ENCODE assay signal across 30 cellular contexts in genomic region chr15:56149071-56149470, GRCh38.
DNase-seq lines count a peak whose midpoint lies in the region; ATAC-seq, FAIRE-seq and TF ChIP-seq lines count a peak whose summit lies in the region.
"Had no signal": no experiment of that assay in that cellular context is flagged by ENCODE, and none has a peak within 500 bp of the region (broad histone marks: within the 10 kb centered on the region; RNA-seq: fewer than 3 reads in every experiment).

No MANE protein-coding gene starts in this region.

- no peaks in the 10 kb centered on the region for H3K27me3 Mint-ChIP-seq in activated T-helper 2 cell treated with anti-CD3 and anti-CD28 coated beads, Interferon-gamma antibody, Interleukin-2, Interleukin-4, amounts not matched to agents 10 μg/mL and 5 μg/mL and 100 μg/mL, durations not matched to agents 14 hours and 24 hours and 36 hours (ENCODE audit: low read depth)
- H3K27me3 Mint-ChIP-seq: activated CD8-positive, alpha-beta T cell treated with anti-CD3 and anti-CD28 coated beads for 36 hours; dendritic cell treated with granulocyte-macrophage colony-stimulating factor and Interleukin-4, amounts not matched to agents 40 ng/mL and 50 ng/mL, for 4 days; naive B cell had no signal

- H3K4me3 ChIP-seq in AG10803 (ENCODE audit: low read length) = no peak overlapping the region
- no peak overlapping the region for H3K4me3 ChIP-seq in right cardiac atrium (ENCODE audit: low read length)
- H3K4me3 ChIP-seq: BLaER1 treated with 17β-estradiol and CSF1 and Interleukin-3, amounts not matched to agents 10 nM and 100 nM; hepatocyte; SJCRH30; smooth muscle cell had no signal

- intact Hi-C loops in activated T-helper 2 cell treated with anti-CD3 and anti-CD28 coated beads, Interferon-gamma antibody, Interleukin-2, Interleukin-4, amounts not matched to agents 10 μg/mL and 5 μg/mL and 100 μg/mL, durations not matched to agents 14 hours and 24 hours and 36 hours (cut with micrococcal nuclease) = no loop called here
- intact Hi-C loops in right cardiac atrium (cut with DNase I) = no loop called here

- H3K4me1 ChIP-seq in right cardiac atrium (ENCODE audit: control insufficient read depth, insufficient read depth, low read length) = no peaks in the 10 kb centered on the region
- H3K4me1 ChIP-seq: BLaER1 treated with 17β-estradiol and CSF1 and Interleukin-3, amounts not matched to agents 10 nM and 100 nM; Caco-2; SJCRH30 had no signal

- no peak overlapping the region for H3K27ac ChIP-seq in right cardiac atrium (ENCODE audit: low read length)
- H3K27ac ChIP-seq: BLaER1 treated with 17β-estradiol and CSF1 and Interleukin-3, amounts not matched to agents 10 nM and 100 nM; hepatocyte; SJCRH30 had no signal

- no peak for FAIRE-seq in HTR-8/SVneo (lab: Jason Lieb, UNC)
- FAIRE-seq: GM12891, TTC549 had no signal

- no peak for TF ChIP-seq CTCF in AG10803 (conservative IDR thresholded peaks at IDR 0.05; ENCODE audit: low read length)

- no peaks in the 10 kb centered on the region for H3K27me3 ChIP-seq in right cardiac atrium (ENCODE audit: control insufficient read depth, insufficient read depth)
- H3K27me3 ChIP-seq: BLaER1 treated with 17β-estradiol and CSF1 and Interleukin-3, amounts not matched to agents 10 nM and 100 nM; hepatocyte; SJCRH30 had no signal

- H3K9me3 ChIP-seq in right cardiac atrium (ENCODE audit: control insufficient read depth, low read length) = no peaks in the 10 kb centered on the region
- H3K9me3 ChIP-seq: Caco-2, SJCRH30 had no signal

- H3K27ac Mint-ChIP-seq in activated T-helper 2 cell treated with anti-CD3 and anti-CD28 coated beads, Interferon-gamma antibody, Interleukin-2, Interleukin-4, amounts not matched to agents 10 μg/mL and 5 μg/mL and 100 μg/mL, durations not matched to agents 14 hours and 24 hours and 36 hours = no peak overlapping the region
- H3K27ac Mint-ChIP-seq: activated CD8-positive, alpha-beta T cell treated with anti-CD3 and anti-CD28 coated beads for 36 hours; dendritic cell treated with granulocyte-macrophage colony-stimulating factor and Interleukin-4, amounts not matched to agents 40 ng/mL and 50 ng/mL, for 4 days had no signal

- peaks cover 39% of the 10 kb centered on the region for H3K9me3 Mint-ChIP-seq in activated T-helper 2 cell treated with anti-CD3 and anti-CD28 coated beads, Interferon-gamma antibody, Interleukin-2, Interleukin-4, amounts not matched to agents 10 μg/mL and 5 μg/mL and 100 μg/mL, durations not matched to agents 14 hours and 24 hours and 36 hours

- ATAC-seq in right cardiac atrium (no peak), GM21367 (IDR thresholded peaks at IDR 0.05; ENCODE audit: unreplicated experiment) (no peak)
- ATAC-seq: activated CD4-positive, CD25-positive, alpha-beta regulatory T cell treated with anti-CD3 and anti-CD28 coated beads, Interleukin-2, amount 50 U/mL, for 24 hours; activated CD8-positive, alpha-beta T cell treated with anti-CD3 and anti-CD28 coated beads for 36 hours; Panc1 had no signal

- H3K4me3 Mint-ChIP-seq in activated T-helper 2 cell treated with anti-CD3 and anti-CD28 coated beads, Interferon-gamma antibody, Interleukin-2, Interleukin-4, amounts not matched to agents 10 μg/mL and 5 μg/mL and 100 μg/mL, durations not matched to agents 14 hours and 24 hours and 36 hours (ENCODE audit: low read depth) = no peak overlapping the region
- H3K4me3 Mint-ChIP-seq: activated CD8-positive, alpha-beta T cell treated with anti-CD3 and anti-CD28 coated beads for 36 hours; dendritic cell treated with granulocyte-macrophage colony-stimulating factor and Interleukin-4, amounts not matched to agents 40 ng/mL and 50 ng/mL, for 4 days had no signal

- peaks cover 64% of the 10 kb centered on the region for H3K36me3 Mint-ChIP-seq in activated T-helper 2 cell treated with anti-CD3 and anti-CD28 coated beads, Interferon-gamma antibody, Interleukin-2, Interleukin-4, amounts not matched to agents 10 μg/mL and 5 μg/mL and 100 μg/mL, durations not matched to agents 14 hours and 24 hours and 36 hours (ENCODE audit: low read depth)

- 93% methylated on average over 3 of the region's 3 CpGs for whole genome bisulfite sequencing in right cardiac atrium

- H3K4me1 Mint-ChIP-seq in activated T-helper 2 cell treated with anti-CD3 and anti-CD28 coated beads, Interferon-gamma antibody, Interleukin-2, Interleukin-4, amounts not matched to agents 10 μg/mL and 5 μg/mL and 100 μg/mL, durations not matched to agents 14 hours and 24 hours and 36 hours (ENCODE audit: low read depth) = peaks cover 13% of the 10 kb centered on the region

- DNase-seq in AG10803 (ENCODE audit: low read depth) (peak; percentile 57), HTR-8/SVneo (ENCODE audit: insufficient read length, low spot score) (peak; percentile 26), astrocyte of the hippocampus (ENCODE audit: low read depth, low spot score) (peak; percentile 20), glomerular visceral epithelial cell (ENCODE audit: extremely low spot score) (peak; percentile 13), right cardiac atrium (no peak), NCI-H748 (lab: John Stamatoyannopoulos, UW; ENCODE audit: unreplicated experiment) (no peak)
- no peak for DNase-seq in activated T-helper 2 cell treated with anti-CD3 and anti-CD28 coated beads, Interferon-gamma antibody, Interleukin-2, Interleukin-4, amounts not matched to agents 10 μg/mL and 5 μg/mL and 100 μg/mL, durations not matched to agents 14 hours and 24 hours and 36 hours (ENCODE audit: low spot score)
- DNase-seq: activated CD8-positive, alpha-beta T cell treated with anti-CD3 and anti-CD28 coated beads for 36 hours; activated gamma-delta T cell treated with Interleukin-2 at 50 U/mL for 16 hours; amniotic stem cell; Caco-2; caudate nucleus; DMS79; naive B cell; NCI-H1436; NCI-H2107; NK-92 treated with Interleukin-12 subunit alpha and Interleukin-12 subunit beta, amount 100 ng/mL, for 24 hours; nucleus accumbens; SJCRH30; stimulated activated CD4-positive, alpha-beta T cell treated with anti-CD3 and anti-CD28 coated beads, Interleukin-2, amount 100 ng/mL, for 24 hours; substantia nigra had no signal

Comparison
In these comparisons a context has a peak if more than half of its experiments do, and no peak if none do; other contexts are left out.
1. DNase-seq: peak in AG10803 (single experiment), HTR-8/SVneo (single experiment), astrocyte of the hippocampus (single experiment) and glomerular visceral epithelial cell (single experiment); none in activated T-helper 2 cell treated with anti-CD3 and anti-CD28 coated beads, Interferon-gamma antibody, Interleukin-2, Interleukin-4, amounts not matched to agents 10 μg/mL and 5 μg/mL and 100 μg/mL, durations not matched to agents 14 hours and 24 hours and 36 hours (single experiment), right cardiac atrium (0 of 3) and NCI-H748 (single experiment).